Comparison of ENCODE assay signal across 8 cellular contexts in the genomic region with DNA sequence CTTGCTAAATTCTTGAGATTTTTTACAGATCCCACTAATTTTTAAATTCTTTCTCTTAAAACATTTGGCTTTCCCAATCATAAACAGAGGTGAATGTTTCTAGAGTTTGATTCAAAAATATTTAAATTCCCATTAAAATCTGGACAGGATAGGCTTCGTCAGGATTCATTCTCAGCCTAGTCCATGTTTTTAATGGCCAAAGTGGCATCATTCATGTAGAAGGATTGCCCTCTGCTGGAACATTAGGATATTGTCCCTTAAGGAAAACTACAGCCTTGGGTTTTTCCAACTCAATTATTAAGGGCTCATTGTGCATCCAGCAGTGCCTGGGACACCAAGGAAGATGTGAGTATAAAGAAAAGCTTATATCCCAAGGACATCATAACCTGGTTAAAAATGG.
A peak's percentile ranks its signal among the peaks of the same experiment; 100 is the strongest.
DNase-seq lines count a peak whose midpoint lies in the region; ATAC-seq and TF ChIP-seq lines count a peak whose summit lies in the region.

No MANE protein-coding gene starts in this region.

- H4K8ac ChIP-seq in H9 (replicated peaks; ENCODE audit: insufficient read length, low read depth, low read length), result no peak overlapping the region
- no peak overlapping the region for H4K8ac ChIP-seq in mesenchymal stem cell (ENCODE audit: low read length)

- no peak overlapping the region for H3K4me2 ChIP-seq in H9 (ENCODE audit: insufficient read depth, insufficient read length, low read length)
- H3K4me2 ChIP-seq in mesenchymal stem cell (ENCODE audit: low read length, poor library complexity, severe bottlenecking), result no peak overlapping the region

- H3K79me1 ChIP-seq in H9 (ENCODE audit: insufficient read depth, low read depth, low read length, poor library complexity, severe bottlenecking) (no peaks in the 10 kb centered on the region), mesenchymal stem cell (replicated peaks; ENCODE audit: low read length, poor library complexity, severe bottlenecking) (peaks cover 2% of the 10 kb centered on the region)

- H4K5ac ChIP-seq in H9 (ENCODE audit: insufficient read length, low read depth, low read length), result no peak overlapping the region

- H2AFZ ChIP-seq in H9 (ENCODE audit: low read length), result no peak overlapping the region
- no peak overlapping the region for H2AFZ ChIP-seq in mesenchymal stem cell (ENCODE audit: low read depth, low read length)

- no peak overlapping the region for H3K4me3 Mint-ChIP-seq in H9

- H3K18ac ChIP-seq in H9 (ENCODE audit: insufficient read length, low read depth, low read length), result no peak overlapping the region
- no peak overlapping the region for H3K18ac ChIP-seq in mesenchymal stem cell (ENCODE audit: low read depth in 1 of 2, low read length in 2 of 2)

- H3K23me2 ChIP-seq in H9 (ENCODE audit: insufficient read length, low read depth, low read length, poor library complexity, severe bottlenecking), result no peaks in the 10 kb centered on the region

- no peak overlapping the region for H2AK5ac ChIP-seq in H9 (ENCODE audit: insufficient read length, low read length)
- H2AK5ac ChIP-seq in mesenchymal stem cell (ENCODE audit: low read length, severe bottlenecking), result no peak overlapping the region

- H4K20me1 ChIP-seq in H9 (ENCODE audit: control insufficient read depth, insufficient read depth, insufficient read length), result no peaks in the 10 kb centered on the region

- H3K4ac ChIP-seq in H9 (ENCODE audit: low read depth, low read length) (no peak overlapping the region), mesenchymal stem cell (ENCODE audit: low read depth in 1 of 2, low read length in 2 of 2) (no peak overlapping the region)

- H3K23ac ChIP-seq in H9 (ENCODE audit: insufficient read length, low read depth, low read length) (no peak overlapping the region), mesenchymal stem cell (ENCODE audit: low read length in 2 of 2) (no peak overlapping the region)

- no peaks in the 10 kb centered on the region for H3K4me1 ChIP-seq in H9 (ENCODE audit: insufficient read depth, low read length)
- H3K4me1 ChIP-seq in mesenchymal stem cell (ENCODE audit: control insufficient read depth, insufficient read depth, low read depth, low read length), result peaks cover 7% of the 10 kb centered on the region

- H4K91ac ChIP-seq in H9 (ENCODE audit: insufficient read length, low read depth, low read length) (no peak overlapping the region), mesenchymal stem cell (ENCODE audit: low read length) (no peak overlapping the region)

- no peaks in the 10 kb centered on the region for H3K27me3 Mint-ChIP-seq in H9 (ENCODE audit: low read depth)

- no CpG with 5 or more reads among the region's 1 CpG for WGBS in H9 (ENCODE audit: extremely low coverage, insufficient read length, low lambda C conversion rate)
- 0% methylated on average over 1 of the region's 1 CpG for WGBS in mesenchymal stem cell

- no peak overlapping the region for H3T11ph ChIP-seq in H9 (ENCODE audit: low read length)

- H3K4me3 ChIP-seq in mesenchymal stem cell (ENCODE audit: insufficient read depth in 1 of 2, low read depth in 1 of 2, low read length in 2 of 2), result no peak overlapping the region

- peak; percentile 80 for DNase-seq in AG08395 (ENCODE audit: low spot score)
- no peak for DNase-seq in H9
- DNase-seq in NCI-H526 treated with DMSO at 0.1 percent for 48 hours (lab: John Stamatoyannopoulos, UW), result peak; percentile 14
- peak; percentile 72 for DNase-seq in dermis blood vessel endothelial cell
- DNase-seq in mesenchymal stem cell, result peak; percentile 66
- DNase-seq in T-helper 1 cell, result no peak

- ATAC-seq in GM19351 (IDR thresholded peaks at IDR 0.05; ENCODE audit: unreplicated experiment), result no peak
- no peak for ATAC-seq in GM19455 (IDR thresholded peaks at IDR 0.05; ENCODE audit: unreplicated experiment)

- peaks cover 0 to 5% (median 4%) of the 10 kb centered on the region in 3 experiments; a peak in 2 of 7 replicates for H3K36me3 Mint-ChIP-seq in H9 (ENCODE audit: insufficient read depth in 1 of 3, low read depth in 3 of 3)

- H3K56ac ChIP-seq in H9 (ENCODE audit: insufficient read length, low read depth, low read length), result no peak overlapping the region

- peaks cover 7 to 14% of the 10 kb centered on the region in 2 experiments; a peak in 3 of 4 replicates for H3K4me1 Mint-ChIP-seq in H9

- peaks cover 4 to 17% of the 10 kb centered on the region in 2 experiments for H3K36me3 ChIP-seq in mesenchymal stem cell (ENCODE audit: control insufficient read depth in 1 of 2, insufficient read depth in 2 of 2, low read depth in 1 of 2, low read length in 2 of 2)

- no peak overlapping the region for H2BK120ac ChIP-seq in H9 (ENCODE audit: low read depth, low read length, poor library complexity, severe bottlenecking)
- no peak overlapping the region for H2BK120ac ChIP-seq in mesenchymal stem cell (ENCODE audit: low read depth, low read length)

- H3K9ac ChIP-seq in H9 (ENCODE audit: extremely low read depth, insufficient read length, low read length), result no peak overlapping the region
- no peak overlapping the region for H3K9ac ChIP-seq in mesenchymal stem cell (ENCODE audit: low read length)

- H2BK12ac ChIP-seq in H9 (ENCODE audit: insufficient read length, low read depth, low read length) (no peak overlapping the region), mesenchymal stem cell (ENCODE audit: low read length in 2 of 2) (no peak overlapping the region)

- H3K27me3 ChIP-seq in H9 (ENCODE audit: insufficient read depth, low read length), result no peaks in the 10 kb centered on the region
- H3K27me3 ChIP-seq in mesenchymal stem cell (ENCODE audit: control insufficient read depth in 1 of 2, insufficient read depth in 1 of 2, low read length in 2 of 2), result no peaks in the 10 kb centered on the region

- no peak overlapping the region for H3K27ac Mint-ChIP-seq in H9

- no peak overlapping the region for H3K14ac ChIP-seq in H9 (ENCODE audit: insufficient read depth, low read length)
- no peak overlapping the region for H3K14ac ChIP-seq in mesenchymal stem cell (ENCODE audit: low read length in 2 of 2)

- H3K27ac ChIP-seq in H9 (ENCODE audit: insufficient read length, low read depth, low read length), result no peak overlapping the region
- H3K27ac ChIP-seq in mesenchymal stem cell (ENCODE audit: low read length, poor library complexity, severe bottlenecking), result no peak overlapping the region

- no peaks in the 10 kb centered on the region for H3K79me2 ChIP-seq in H9 (ENCODE audit: insufficient read depth, low read length)

- TF ChIP-seq CTCF in H9 (conservative IDR thresholded peaks at IDR 0.05), result peak; percentile 81

- H2BK15ac ChIP-seq in H9 (ENCODE audit: low read depth, low read length) (no peak overlapping the region), mesenchymal stem cell (ENCODE audit: low read depth, poor library complexity, severe bottlenecking) (no peak overlapping the region)

- no peaks in the 10 kb centered on the region for H3K9me3 ChIP-seq in H9 (ENCODE audit: control insufficient read depth, low read depth, low read length)
- H3K9me3 ChIP-seq in mesenchymal stem cell (ENCODE audit: control insufficient read depth, low read length), result no peaks in the 10 kb centered on the region

- H3K9me3 Mint-ChIP-seq in H9, result no peaks in the 10 kb centered on the region

- H2BK20ac ChIP-seq in H9 (ENCODE audit: low read depth, low read length, poor library complexity, severe bottlenecking), result no peak overlapping the region

- no peak overlapping the region for H2BK5ac ChIP-seq in H9 (ENCODE audit: insufficient read length, low read length)
- no peak overlapping the region for H2BK5ac ChIP-seq in mesenchymal stem cell (ENCODE audit: low read depth, low read length, poor library complexity, severe bottlenecking)

Comparison
In these comparisons a context has a peak if more than half of its experiments do, and no peak if none do; other contexts are left out.
1. DNase-seq: peak in AG08395 (single experiment), NCI-H526 treated with DMSO at 0.1 percent for 48 hours (single experiment), dermis blood vessel endothelial cell (single experiment) and mesenchymal stem cell (single experiment); none in H9 (single experiment) and T-helper 1 cell (0 of 5).